ENCODE assay signal across 1 cellular context in the genomic region with DNA sequence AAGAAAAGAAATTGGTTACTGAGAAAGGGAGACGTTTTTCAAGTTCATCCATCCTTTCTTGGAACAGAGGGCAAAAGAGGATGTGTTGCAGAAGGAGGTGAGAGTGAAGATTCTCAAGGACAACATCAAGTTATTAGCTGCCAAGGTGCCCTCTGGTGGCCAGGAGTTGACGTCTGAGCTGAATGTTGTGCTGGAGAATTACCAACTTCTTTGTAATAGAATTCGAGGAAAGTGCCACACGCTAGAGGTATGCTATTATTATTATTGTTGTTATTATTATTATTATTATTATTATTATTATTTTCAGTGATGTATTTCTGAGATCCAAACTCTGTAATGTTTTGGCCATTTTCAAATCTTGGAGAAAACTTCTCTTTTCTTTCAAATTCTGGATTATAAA.
TF ChIP-seq lines count a peak whose summit lies in the region.

No MANE protein-coding gene starts in this region.

TF ChIP-seq in IMR-90, 13 proteins besides CTCF, POLR2A, EP300 and RAD21:
- TF ChIP-seq BHLHE40 (IDR thresholded peaks at IDR 0.05; ENCODE audit: low read depth, low read length): no peak
- TF ChIP-seq SMC3 (IDR thresholded peaks at IDR 0.05; ENCODE audit: low read depth, low read length): peak; percentile 85
